In genomic region chr3:37456270-37456708, GRCh38 we compare ENCODE assay signal across 10 cellular contexts. TPM values are rescaled to one million over a fixed set of nuclear protein-coding genes. Genes with fewer than 3 reads are reported as not detected.
DNase-seq lines count a peak whose midpoint lies in the region; ATAC-seq and TF ChIP-seq lines count a peak whose summit lies in the region.
"Had no signal": no experiment of that assay in that cellular context is flagged by ENCODE, and none has a peak within 500 bp of the region (broad histone marks: within the 10 kb centered on the region; RNA-seq: fewer than 3 reads in every experiment).

No MANE protein-coding gene starts in this region.

- H2AFZ ChIP-seq in ACC112 (ENCODE audit: low read length, unreplicated experiment) = no peak overlapping the region

- DNase-seq in RPMI7951 (ENCODE audit: low read depth) (peak; percentile 52), foreskin melanocyte (peak; percentile 38), nephron progenitor cell (no peak), GM13976 (ENCODE audit: low spot score) (no peak)
- no peak for DNase-seq in stimulated activated CD4-positive, alpha-beta T cell treated with anti-CD3 and anti-CD28 coated beads, Interleukin-4, amount 100 ng/mL, for 1 hour
- DNase-seq: activated CD4-positive, alpha-beta T cell treated with anti-CD3 and anti-CD28 coated beads for 1 hour had no signal

- no peaks in the 10 kb centered on the region for H3K9me3 Mint-ChIP-seq in nephron progenitor cell

- in situ Hi-C loops in GM13976 (cut with MboI; ENCODE audit: low sequenced_read_pairs, unreplicated experiment) = no loop called here

- H3K79me2 ChIP-seq in ACC112 (ENCODE audit: control insufficient read depth, insufficient read depth, low read length, unreplicated experiment) = no peaks in the 10 kb centered on the region

- H3K36me3 ChIP-seq in ACC112 (ENCODE audit: insufficient read depth, low read length) = no peaks in the 10 kb centered on the region

- peaks cover 30% of the 10 kb centered on the region for H3K27me3 Mint-ChIP-seq in nephron progenitor cell (ENCODE audit: low read depth, poor library complexity)

- H3K4me1 Mint-ChIP-seq in nephron progenitor cell = peaks cover 60% of the 10 kb centered on the region

- ATAC-seq in HG02678 (IDR thresholded peaks at IDR 0.05; ENCODE audit: unreplicated experiment) (no peak), GM19452 (IDR thresholded peaks at IDR 0.05; ENCODE audit: unreplicated experiment) (no peak)

- H3K4me1 ChIP-seq in ACC112 (ENCODE audit: control insufficient read depth, insufficient read depth, low read length, unreplicated experiment) = peaks cover 8% of the 10 kb centered on the region

- no peak overlapping the region for H3K27ac ChIP-seq in ACC112 (ENCODE audit: low read depth, low read length)

- peak overlapping the region; percentile 60 for H3K4me3 ChIP-seq in ACC112 (ENCODE audit: low read depth, low read length)

- peaks cover 72% of the 10 kb centered on the region for H3K27me3 ChIP-seq in ACC112 (ENCODE audit: insufficient read depth, low read length)

- peaks cover 10% of the 10 kb centered on the region for H3K36me3 Mint-ChIP-seq in nephron progenitor cell (ENCODE audit: low read depth)
- H3K36me3 Mint-ChIP-seq: activated naive CD8-positive, alpha-beta T cell had no signal

- H3K4me3 Mint-ChIP-seq in nephron progenitor cell = peak overlapping the region; percentile 11
- H3K4me3 Mint-ChIP-seq: activated naive CD8-positive, alpha-beta T cell had no signal

- no peak for TF ChIP-seq CTCF in nephron progenitor cell (IDR thresholded peaks at IDR 0.05)
- TF ChIP-seq CTCF in GM13976 (IDR thresholded peaks at IDR 0.05; ENCODE audit: borderline replicate concordance, control extremely low read depth, extremely low read depth, insufficient read depth, missing control alignments) = no peak

- peak overlapping the region; percentile 20 for H3K27ac Mint-ChIP-seq in nephron progenitor cell
- H3K27ac Mint-ChIP-seq: activated naive CD8-positive, alpha-beta T cell had no signal

RNA-seq across cellular contexts. Expression of gene ITGA9, which starts 4.3 kb away (rescaled TPM):
- total RNA-seq in RPMI7951 (2014; rRNA removed; shearing (Covaris generic)) = 0.49 and 0.72 TPM in 2 replicates

Comparison
In these comparisons a context has a peak if more than half of its experiments do, and no peak if none do; other contexts are left out.
1. DNase-seq: peak in RPMI7951 (single experiment) and foreskin melanocyte (single experiment); none in nephron progenitor cell (single experiment), stimulated activated CD4-positive, alpha-beta T cell treated with anti-CD3 and anti-CD28 coated beads, Interleukin-4, amount 100 ng/mL, for 1 hour (single experiment) and GM13976 (single experiment).